16 cellular contexts compared by ENCODE assay signal in the genomic region with DNA sequence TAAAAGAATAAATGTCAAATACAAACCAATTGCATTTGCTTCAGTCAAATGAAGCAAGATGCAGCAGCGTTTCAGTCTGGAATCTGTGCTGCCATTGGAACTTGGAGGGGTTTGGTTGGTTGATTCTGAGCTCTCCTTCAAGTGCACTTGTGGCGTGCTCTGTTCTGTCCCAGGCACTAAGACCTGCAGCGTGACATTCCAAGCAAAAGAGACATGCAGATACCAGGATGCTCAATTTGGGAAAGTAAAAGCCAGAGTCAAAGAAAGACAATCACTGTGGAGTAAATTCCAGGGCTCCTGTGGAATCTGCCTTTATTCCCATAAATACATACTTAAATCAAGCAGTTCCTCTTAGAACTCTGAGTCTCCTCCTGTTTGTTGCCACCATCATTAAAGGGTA.
"Had no signal": no experiment of that assay in that cellular context is flagged by ENCODE, and none has a peak within 500 bp of the region (broad histone marks: within the 10 kb centered on the region; RNA-seq: fewer than 3 reads in every experiment).

No MANE protein-coding gene starts in this region.

- H3K9me3 ChIP-seq: colonic mucosa, right lobe of liver, suprapubic skin had no signal

- H3K36me3 Mint-ChIP-seq: natural killer cell had no signal

- H3K9me3 Mint-ChIP-seq: natural killer cell; stimulated activated naive CD8-positive, alpha-beta T cell treated with anti-CD3 and anti-CD28 coated beads, Interleukin-15, Interleukin-2, amounts not matched to agents 100 ng/mL and 50 ng/mL, for 24 hours had no signal

- H3K4me3 Mint-ChIP-seq: natural killer cell; stimulated activated naive CD8-positive, alpha-beta T cell treated with anti-CD3 and anti-CD28 coated beads, Interleukin-15, Interleukin-2, amounts not matched to agents 100 ng/mL and 50 ng/mL, for 24 hours had no signal

- H3K27me3 ChIP-seq: colonic mucosa, foreskin keratinocyte, right lobe of liver, suprapubic skin had no signal

- H3K27ac ChIP-seq: colonic mucosa, foreskin keratinocyte, right lobe of liver, suprapubic skin, VCaP had no signal

- ATAC-seq: foreskin keratinocyte, left colon, natural killer cell, right lobe of liver, SK-N-SH treated with all-trans-retinoic acid at 6 μM for 48 hours had no signal

- H3K27ac Mint-ChIP-seq: natural killer cell; stimulated activated naive CD8-positive, alpha-beta T cell treated with anti-CD3 and anti-CD28 coated beads, Interleukin-15, Interleukin-2, amounts not matched to agents 100 ng/mL and 50 ng/mL, for 24 hours had no signal

- DNase-seq: activated CD4-positive, alpha-beta T cell treated with anti-CD3 and anti-CD28 coated beads for 1 hour; activated CD4-positive, alpha-beta T cell treated with anti-CD3 and anti-CD28 coated beads, Interleukin-2, amount 50 U/mL, for 48 hours; activated effector memory CD4-positive, alpha-beta T cell treated with Interleukin-2 at 50 U/mL for 16 hours; activated naive CD4-positive, alpha-beta T cell treated with anti-CD3 and anti-CD28 coated beads, Interleukin-2, amount 50 U/mL, for 16 hours; activated T-cell treated with anti-CD3 and anti-CD28 coated beads, Interleukin-2, amount 50 U/mL, for 1 hour; colonic mucosa; effector CD8-positive, alpha-beta T cell; foreskin keratinocyte; head of caudate nucleus; left colon; natural killer cell; right lobe of liver had no signal

- H3K36me3 ChIP-seq: colonic mucosa, right lobe of liver, suprapubic skin had no signal

- H3K4me1 ChIP-seq: colonic mucosa, right lobe of liver, suprapubic skin had no signal

- H3K4me3 ChIP-seq: colonic mucosa, right lobe of liver, suprapubic skin had no signal
